Comparison of ENCODE assay signal across 1 cellular context in the genomic region with DNA sequence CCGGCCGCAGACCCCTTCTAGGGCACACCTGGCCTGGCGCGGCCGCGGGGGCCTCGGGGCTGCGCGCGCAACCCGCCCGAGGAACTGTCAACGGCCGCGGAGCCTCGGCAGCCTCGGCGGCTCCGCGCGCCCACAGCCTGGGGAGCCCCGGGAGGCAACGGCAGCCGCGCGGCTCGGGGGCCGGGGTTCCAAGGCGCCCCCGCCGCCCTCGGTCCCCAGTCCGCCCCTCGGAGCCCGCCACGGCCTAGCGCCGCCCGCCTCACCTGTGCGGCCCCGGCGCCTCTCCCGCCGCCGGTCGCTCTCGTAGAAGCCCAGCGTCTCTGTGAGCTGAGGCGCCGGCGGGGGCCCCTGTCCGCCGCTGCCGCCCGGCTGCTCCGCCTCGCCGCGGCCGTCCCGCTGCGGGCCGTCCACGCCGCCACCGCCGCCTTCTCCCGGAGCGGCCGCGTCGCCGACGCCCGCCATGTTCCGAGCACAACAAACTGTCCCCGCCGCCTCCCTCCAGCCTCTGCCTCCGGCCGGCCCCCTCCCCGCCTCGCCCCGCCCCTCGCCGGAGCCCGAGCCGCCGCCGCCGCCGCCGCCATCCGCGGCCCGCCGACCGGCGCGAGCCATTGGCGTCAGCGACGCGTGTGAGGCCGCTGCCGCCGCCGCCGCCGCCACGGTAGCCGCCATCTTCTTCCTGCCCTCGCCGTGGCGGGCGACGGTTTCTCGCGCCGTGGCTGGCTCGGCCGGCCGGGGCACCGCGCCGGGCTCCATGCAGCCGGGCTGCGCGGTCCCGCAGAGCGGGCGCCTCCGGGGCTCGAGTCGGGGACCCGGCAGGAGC.
TF ChIP-seq lines count a peak whose summit lies in the region.

A gene with protein sequence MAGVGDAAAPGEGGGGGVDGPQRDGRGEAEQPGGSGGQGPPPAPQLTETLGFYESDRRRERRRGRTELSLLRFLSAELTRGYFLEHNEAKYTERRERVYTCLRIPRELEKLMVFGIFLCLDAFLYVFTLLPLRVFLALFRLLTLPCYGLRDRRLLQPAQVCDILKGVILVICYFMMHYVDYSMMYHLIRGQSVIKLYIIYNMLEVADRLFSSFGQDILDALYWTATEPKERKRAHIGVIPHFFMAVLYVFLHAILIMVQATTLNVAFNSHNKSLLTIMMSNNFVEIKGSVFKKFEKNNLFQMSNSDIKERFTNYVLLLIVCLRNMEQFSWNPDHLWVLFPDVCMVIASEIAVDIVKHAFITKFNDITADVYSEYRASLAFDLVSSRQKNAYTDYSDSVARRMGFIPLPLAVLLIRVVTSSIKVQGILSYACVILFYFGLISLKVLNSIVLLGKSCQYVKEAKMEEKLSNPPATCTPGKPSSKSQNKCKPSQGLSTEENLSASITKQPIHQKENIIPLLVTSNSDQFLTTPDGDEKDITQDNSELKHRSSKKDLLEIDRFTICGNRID (minus strand): TSS at position 476 of the 820 bp plus-strand sequence. CDS start 14 bp downstream, at position 462.

TF ChIP-seq in H1, 55 proteins besides CTCF, POLR2A, EP300 and RAD21 (continues in another document):
- peak; percentile 74 for TF ChIP-seq TAF7 (optimal IDR thresholded peaks at IDR 0.05; ENCODE audit: borderline replicate concordance, low read depth, low read length)
- no peak for TF ChIP-seq CBX5 (IDR thresholded peaks at IDR 0.05; ENCODE audit: low read depth, low read length)
- TF ChIP-seq SIRT6 (IDR thresholded peaks at IDR 0.05; ENCODE audit: low read length), result no peak
- TF ChIP-seq, protein P1, sequence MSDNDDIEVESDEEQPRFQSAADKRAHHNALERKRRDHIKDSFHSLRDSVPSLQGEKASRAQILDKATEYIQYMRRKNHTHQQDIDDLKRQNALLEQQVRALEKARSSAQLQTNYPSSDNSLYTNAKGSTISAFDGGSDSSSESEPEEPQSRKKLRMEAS (IDR thresholded peaks at IDR 0.05), result peak; percentile 68; the same call in 1 of the 2 replicates
- no peak for TF ChIP-seq JUND (IDR thresholded peaks at IDR 0.05; ENCODE audit: low read length)
- TF ChIP-seq TAF1 (IDR thresholded peaks at IDR 0.05; ENCODE audit: low read depth, low read length), result peak; percentile 74; the same call in 1 of the 2 replicates
- TF ChIP-seq, protein P2, sequence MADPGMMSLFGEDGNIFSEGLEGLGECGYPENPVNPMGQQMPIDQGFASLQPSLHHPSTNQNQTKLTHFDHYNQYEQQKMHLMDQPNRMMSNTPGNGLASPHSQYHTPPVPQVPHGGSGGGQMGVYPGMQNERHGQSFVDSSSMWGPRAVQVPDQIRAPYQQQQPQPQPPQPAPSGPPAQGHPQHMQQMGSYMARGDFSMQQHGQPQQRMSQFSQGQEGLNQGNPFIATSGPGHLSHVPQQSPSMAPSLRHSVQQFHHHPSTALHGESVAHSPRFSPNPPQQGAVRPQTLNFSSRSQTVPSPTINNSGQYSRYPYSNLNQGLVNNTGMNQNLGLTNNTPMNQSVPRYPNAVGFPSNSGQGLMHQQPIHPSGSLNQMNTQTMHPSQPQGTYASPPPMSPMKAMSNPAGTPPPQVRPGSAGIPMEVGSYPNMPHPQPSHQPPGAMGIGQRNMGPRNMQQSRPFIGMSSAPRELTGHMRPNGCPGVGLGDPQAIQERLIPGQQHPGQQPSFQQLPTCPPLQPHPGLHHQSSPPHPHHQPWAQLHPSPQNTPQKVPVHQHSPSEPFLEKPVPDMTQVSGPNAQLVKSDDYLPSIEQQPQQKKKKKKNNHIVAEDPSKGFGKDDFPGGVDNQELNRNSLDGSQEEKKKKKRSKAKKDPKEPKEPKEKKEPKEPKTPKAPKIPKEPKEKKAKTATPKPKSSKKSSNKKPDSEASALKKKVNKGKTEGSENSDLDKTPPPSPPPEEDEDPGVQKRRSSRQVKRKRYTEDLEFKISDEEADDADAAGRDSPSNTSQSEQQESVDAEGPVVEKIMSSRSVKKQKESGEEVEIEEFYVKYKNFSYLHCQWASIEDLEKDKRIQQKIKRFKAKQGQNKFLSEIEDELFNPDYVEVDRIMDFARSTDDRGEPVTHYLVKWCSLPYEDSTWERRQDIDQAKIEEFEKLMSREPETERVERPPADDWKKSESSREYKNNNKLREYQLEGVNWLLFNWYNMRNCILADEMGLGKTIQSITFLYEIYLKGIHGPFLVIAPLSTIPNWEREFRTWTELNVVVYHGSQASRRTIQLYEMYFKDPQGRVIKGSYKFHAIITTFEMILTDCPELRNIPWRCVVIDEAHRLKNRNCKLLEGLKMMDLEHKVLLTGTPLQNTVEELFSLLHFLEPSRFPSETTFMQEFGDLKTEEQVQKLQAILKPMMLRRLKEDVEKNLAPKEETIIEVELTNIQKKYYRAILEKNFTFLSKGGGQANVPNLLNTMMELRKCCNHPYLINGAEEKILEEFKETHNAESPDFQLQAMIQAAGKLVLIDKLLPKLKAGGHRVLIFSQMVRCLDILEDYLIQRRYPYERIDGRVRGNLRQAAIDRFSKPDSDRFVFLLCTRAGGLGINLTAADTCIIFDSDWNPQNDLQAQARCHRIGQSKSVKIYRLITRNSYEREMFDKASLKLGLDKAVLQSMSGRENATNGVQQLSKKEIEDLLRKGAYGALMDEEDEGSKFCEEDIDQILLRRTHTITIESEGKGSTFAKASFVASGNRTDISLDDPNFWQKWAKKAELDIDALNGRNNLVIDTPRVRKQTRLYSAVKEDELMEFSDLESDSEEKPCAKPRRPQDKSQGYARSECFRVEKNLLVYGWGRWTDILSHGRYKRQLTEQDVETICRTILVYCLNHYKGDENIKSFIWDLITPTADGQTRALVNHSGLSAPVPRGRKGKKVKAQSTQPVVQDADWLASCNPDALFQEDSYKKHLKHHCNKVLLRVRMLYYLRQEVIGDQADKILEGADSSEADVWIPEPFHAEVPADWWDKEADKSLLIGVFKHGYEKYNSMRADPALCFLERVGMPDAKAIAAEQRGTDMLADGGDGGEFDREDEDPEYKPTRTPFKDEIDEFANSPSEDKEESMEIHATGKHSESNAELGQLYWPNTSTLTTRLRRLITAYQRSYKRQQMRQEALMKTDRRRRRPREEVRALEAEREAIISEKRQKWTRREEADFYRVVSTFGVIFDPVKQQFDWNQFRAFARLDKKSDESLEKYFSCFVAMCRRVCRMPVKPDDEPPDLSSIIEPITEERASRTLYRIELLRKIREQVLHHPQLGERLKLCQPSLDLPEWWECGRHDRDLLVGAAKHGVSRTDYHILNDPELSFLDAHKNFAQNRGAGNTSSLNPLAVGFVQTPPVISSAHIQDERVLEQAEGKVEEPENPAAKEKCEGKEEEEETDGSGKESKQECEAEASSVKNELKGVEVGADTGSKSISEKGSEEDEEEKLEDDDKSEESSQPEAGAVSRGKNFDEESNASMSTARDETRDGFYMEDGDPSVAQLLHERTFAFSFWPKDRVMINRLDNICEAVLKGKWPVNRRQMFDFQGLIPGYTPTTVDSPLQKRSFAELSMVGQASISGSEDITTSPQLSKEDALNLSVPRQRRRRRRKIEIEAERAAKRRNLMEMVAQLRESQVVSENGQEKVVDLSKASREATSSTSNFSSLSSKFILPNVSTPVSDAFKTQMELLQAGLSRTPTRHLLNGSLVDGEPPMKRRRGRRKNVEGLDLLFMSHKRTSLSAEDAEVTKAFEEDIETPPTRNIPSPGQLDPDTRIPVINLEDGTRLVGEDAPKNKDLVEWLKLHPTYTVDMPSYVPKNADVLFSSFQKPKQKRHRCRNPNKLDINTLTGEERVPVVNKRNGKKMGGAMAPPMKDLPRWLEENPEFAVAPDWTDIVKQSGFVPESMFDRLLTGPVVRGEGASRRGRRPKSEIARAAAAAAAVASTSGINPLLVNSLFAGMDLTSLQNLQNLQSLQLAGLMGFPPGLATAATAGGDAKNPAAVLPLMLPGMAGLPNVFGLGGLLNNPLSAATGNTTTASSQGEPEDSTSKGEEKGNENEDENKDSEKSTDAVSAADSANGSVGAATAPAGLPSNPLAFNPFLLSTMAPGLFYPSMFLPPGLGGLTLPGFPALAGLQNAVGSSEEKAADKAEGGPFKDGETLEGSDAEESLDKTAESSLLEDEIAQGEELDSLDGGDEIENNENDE (IDR thresholded peaks at IDR 0.05; ENCODE audit: insufficient replicate concordance, low read length), result no peak
- TF ChIP-seq CEBPB (IDR thresholded peaks at IDR 0.05; ENCODE audit: low read depth, low read length), result no peak
- TF ChIP-seq ASH2L (IDR thresholded peaks at IDR 0.05; ENCODE audit: low read length), result no peak
- no peak for TF ChIP-seq SIX5 (IDR thresholded peaks at IDR 0.05; ENCODE audit: low read depth, low read length)
- no peak for TF ChIP-seq KDM5A (IDR thresholded peaks at IDR 0.05; ENCODE audit: low read length)
- no peak for TF ChIP-seq BCL11A (IDR thresholded peaks at IDR 0.05; ENCODE audit: low read depth in 2 of 2, low read length in 2 of 2)
- TF ChIP-seq BRCA1 (IDR thresholded peaks at IDR 0.05; ENCODE audit: low read depth, low read length), result no peak
- no peak for TF ChIP-seq CTBP2 (IDR thresholded peaks at IDR 0.05; ENCODE audit: borderline replicate concordance, insufficient read depth, insufficient read length, low read length)
- TF ChIP-seq EGR1 (IDR thresholded peaks at IDR 0.05; ENCODE audit: borderline replicate concordance, low read depth, low read length), result no peak
- TF ChIP-seq SUZ12 (IDR thresholded peaks at IDR 0.05; ENCODE audit: low read length), result no peak
- TF ChIP-seq, protein P3, sequence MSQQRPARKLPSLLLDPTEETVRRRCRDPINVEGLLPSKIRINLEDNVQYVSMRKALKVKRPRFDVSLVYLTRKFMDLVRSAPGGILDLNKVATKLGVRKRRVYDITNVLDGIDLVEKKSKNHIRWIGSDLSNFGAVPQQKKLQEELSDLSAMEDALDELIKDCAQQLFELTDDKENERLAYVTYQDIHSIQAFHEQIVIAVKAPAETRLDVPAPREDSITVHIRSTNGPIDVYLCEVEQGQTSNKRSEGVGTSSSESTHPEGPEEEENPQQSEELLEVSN (IDR thresholded peaks at IDR 0.05), result no peak
- no peak for TF ChIP-seq HDAC6 (IDR thresholded peaks at IDR 0.05; ENCODE audit: low read depth, low read length)
- no peak for TF ChIP-seq RNF2 (IDR thresholded peaks at IDR 0.05; ENCODE audit: borderline replicate concordance, low read depth, low read length, missing control alignments, poor library complexity, severe bottlenecking)
- TF ChIP-seq FOSL1 (IDR thresholded peaks at IDR 0.05; ENCODE audit: insufficient read depth, low read depth, low read length), result no peak
- TF ChIP-seq, protein P4, sequence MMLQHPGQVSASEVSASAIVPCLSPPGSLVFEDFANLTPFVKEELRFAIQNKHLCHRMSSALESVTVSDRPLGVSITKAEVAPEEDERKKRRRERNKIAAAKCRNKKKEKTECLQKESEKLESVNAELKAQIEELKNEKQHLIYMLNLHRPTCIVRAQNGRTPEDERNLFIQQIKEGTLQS (IDR thresholded peaks at IDR 0.05; ENCODE audit: insufficient read depth, low read depth, low read length), result no peak
- TF ChIP-seq EZH2 (IDR thresholded peaks at IDR 0.05; ENCODE audit: low read depth, low read length, severe bottlenecking), result no peak
- peak; percentile 79; the same call in 1 of the 2 replicates for TF ChIP-seq POLR2AphosphoS5 (IDR thresholded peaks at IDR 0.05; ENCODE audit: low read depth, low read length)
- no peak for TF ChIP-seq RFX5 (IDR thresholded peaks at IDR 0.05; ENCODE audit: borderline replicate concordance, low read depth, low read length)
- peak; percentile 81; the same call in 1 of the 2 replicates for TF ChIP-seq YY1 (IDR thresholded peaks at IDR 0.05; ENCODE audit: low read depth, low read length)
- no peak for TF ChIP-seq SP1 (IDR thresholded peaks at IDR 0.05; ENCODE audit: low read depth, low read length)
- TF ChIP-seq, protein P5, sequence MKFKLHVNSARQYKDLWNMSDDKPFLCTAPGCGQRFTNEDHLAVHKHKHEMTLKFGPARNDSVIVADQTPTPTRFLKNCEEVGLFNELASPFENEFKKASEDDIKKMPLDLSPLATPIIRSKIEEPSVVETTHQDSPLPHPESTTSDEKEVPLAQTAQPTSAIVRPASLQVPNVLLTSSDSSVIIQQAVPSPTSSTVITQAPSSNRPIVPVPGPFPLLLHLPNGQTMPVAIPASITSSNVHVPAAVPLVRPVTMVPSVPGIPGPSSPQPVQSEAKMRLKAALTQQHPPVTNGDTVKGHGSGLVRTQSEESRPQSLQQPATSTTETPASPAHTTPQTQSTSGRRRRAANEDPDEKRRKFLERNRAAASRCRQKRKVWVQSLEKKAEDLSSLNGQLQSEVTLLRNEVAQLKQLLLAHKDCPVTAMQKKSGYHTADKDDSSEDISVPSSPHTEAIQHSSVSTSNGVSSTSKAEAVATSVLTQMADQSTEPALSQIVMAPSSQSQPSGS (IDR thresholded peaks at IDR 0.05; ENCODE audit: low read length), result no peak
- peak; percentile 44 for TF ChIP-seq KDM4A (IDR thresholded peaks at IDR 0.05; ENCODE audit: low read depth, low read length, severe bottlenecking)
- peak; percentile 94 for TF ChIP-seq CREB1 (IDR thresholded peaks at IDR 0.05)
- TF ChIP-seq SRF (IDR thresholded peaks at IDR 0.05; ENCODE audit: low read depth, low read length), result no peak; the same call in 1 of the 2 replicates
- TF ChIP-seq TBP (IDR thresholded peaks at IDR 0.05; ENCODE audit: low read depth, low read length), result peak; percentile 19; the same call in 1 of the 2 replicates
- no peak for TF ChIP-seq SAP30 (IDR thresholded peaks at IDR 0.05; ENCODE audit: insufficient read depth, insufficient replicate concordance, low read length)
- TF ChIP-seq RXRA (IDR thresholded peaks at IDR 0.05; ENCODE audit: insufficient read depth, low read depth, low read length), result no peak
- no peak for TF ChIP-seq MAFK (IDR thresholded peaks at IDR 0.05; ENCODE audit: low read depth, low read length)
- no peak for TF ChIP-seq CBX8 (IDR thresholded peaks at IDR 0.05; ENCODE audit: borderline replicate concordance, low read depth, low read length)
- TF ChIP-seq ZNF274 (IDR thresholded peaks at IDR 0.05; ENCODE audit: borderline replicate concordance, extremely low read depth, low read length), result no peak
- no peak for TF ChIP-seq NRF1 (IDR thresholded peaks at IDR 0.05; ENCODE audit: low read depth, low read length)
- TF ChIP-seq HDAC2 (IDR thresholded peaks at IDR 0.05; ENCODE audit: borderline replicate concordance in 1 of 2, low read depth in 2 of 2, low read length in 2 of 2), result no peak; a peak in 1 of 4 replicates
- TF ChIP-seq KDM1A (IDR thresholded peaks at IDR 0.05; ENCODE audit: borderline replicate concordance, low read length), result no peak
- no peak for TF ChIP-seq POU5F1 (IDR thresholded peaks at IDR 0.05; ENCODE audit: low read depth, low read length)
- TF ChIP-seq TCF12 (IDR thresholded peaks at IDR 0.05; ENCODE audit: low read depth, low read length), result no peak
- no peak for TF ChIP-seq GABPA (IDR thresholded peaks at IDR 0.05; ENCODE audit: borderline replicate concordance, insufficient read depth, low read length)
- no peak for TF ChIP-seq CHD1 (IDR thresholded peaks at IDR 0.05; ENCODE audit: low read depth, low read length)
- TF ChIP-seq GTF2F1 (IDR thresholded peaks at IDR 0.05; ENCODE audit: borderline replicate concordance, low read depth, low read length), result no peak
- TF ChIP-seq, protein P6, sequence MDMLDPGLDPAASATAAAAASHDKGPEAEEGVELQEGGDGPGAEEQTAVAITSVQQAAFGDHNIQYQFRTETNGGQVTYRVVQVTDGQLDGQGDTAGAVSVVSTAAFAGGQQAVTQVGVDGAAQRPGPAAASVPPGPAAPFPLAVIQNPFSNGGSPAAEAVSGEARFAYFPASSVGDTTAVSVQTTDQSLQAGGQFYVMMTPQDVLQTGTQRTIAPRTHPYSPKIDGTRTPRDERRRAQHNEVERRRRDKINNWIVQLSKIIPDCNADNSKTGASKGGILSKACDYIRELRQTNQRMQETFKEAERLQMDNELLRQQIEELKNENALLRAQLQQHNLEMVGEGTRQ (IDR thresholded peaks at IDR 0.05; ENCODE audit: low read length), result no peak
- TF ChIP-seq SIN3A (conservative IDR thresholded peaks at IDR 0.05 in 1 of 2, IDR thresholded peaks at IDR 0.05 in 1 of 2; ENCODE audit: low read depth in 1 of 2, low read length in 2 of 2), result peak in 1 of 2 experiments; percentile 84; a peak in 2 of 4 replicates
- peak; percentile 75; the same call in 1 of the 2 replicates for TF ChIP-seq PHF8 (conservative IDR thresholded peaks at IDR 0.05; ENCODE audit: low read depth, low read length)
- TF ChIP-seq CHD2 (IDR thresholded peaks at IDR 0.05; ENCODE audit: low read length), result no peak
